1 cellular context compared by ENCODE assay signal in the genomic region with DNA sequence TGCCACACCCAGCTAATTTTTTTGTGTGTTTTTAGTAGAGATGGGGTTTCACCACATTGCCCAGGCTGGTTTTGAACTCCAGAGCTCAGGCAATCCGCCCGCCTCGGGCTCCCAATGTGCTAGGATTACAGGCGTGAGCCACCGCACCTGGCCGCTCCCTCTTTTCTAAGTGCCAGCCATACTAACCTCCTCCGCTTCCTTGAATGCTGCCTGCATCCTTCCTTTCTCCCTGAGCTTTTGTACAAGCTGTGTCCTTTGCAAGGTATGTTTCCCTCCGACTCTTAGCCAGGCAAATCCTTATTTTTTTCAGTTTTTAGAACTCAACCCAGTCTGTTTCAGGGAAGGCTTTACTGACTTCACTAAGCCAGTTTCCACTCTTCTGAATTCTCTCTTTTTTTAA.
TF ChIP-seq lines count a peak whose summit lies in the region.

No MANE protein-coding gene starts in this region.

TF ChIP-seq in WTC11, 78 proteins besides CTCF, POLR2A, EP300 and RAD21:
- TF ChIP-seq FOXJ3 (CRISPR knock-in tag; IDR thresholded peaks at IDR 0.05; ENCODE audit: borderline replicate concordance) (no peak), SMAD4 (CRISPR knock-in tag; IDR thresholded peaks at IDR 0.05) (no peak), MYBL2 (CRISPR knock-in tag; IDR thresholded peaks at IDR 0.05) (no peak)
TF ChIP-seq in WTC11: peak in this region for 0.
